ENCODE assay signal across 1 cellular context in genomic region chr6:4135665-4136353, GRCh38.
TF ChIP-seq lines count a peak whose summit lies in the region.

No MANE protein-coding gene starts in this region.

TF ChIP-seq in GM23338, 12 proteins besides CTCF, POLR2A, EP300 and RAD21 (continued from another document):
- no peak for TF ChIP-seq ZNF331 (CRISPR knock-in tag; IDR thresholded peaks at IDR 0.05; ENCODE audit: low read depth)
- TF ChIP-seq POLR2AphosphoS5 (IDR thresholded peaks at IDR 0.05; ENCODE audit: low read depth): peak; percentile 82
- TF ChIP-seq EZH2 (IDR thresholded peaks at IDR 0.05; ENCODE audit: low read depth, unreplicated experiment): no peak
